ENCODE assay signal across 13 cellular contexts in the genomic region with DNA sequence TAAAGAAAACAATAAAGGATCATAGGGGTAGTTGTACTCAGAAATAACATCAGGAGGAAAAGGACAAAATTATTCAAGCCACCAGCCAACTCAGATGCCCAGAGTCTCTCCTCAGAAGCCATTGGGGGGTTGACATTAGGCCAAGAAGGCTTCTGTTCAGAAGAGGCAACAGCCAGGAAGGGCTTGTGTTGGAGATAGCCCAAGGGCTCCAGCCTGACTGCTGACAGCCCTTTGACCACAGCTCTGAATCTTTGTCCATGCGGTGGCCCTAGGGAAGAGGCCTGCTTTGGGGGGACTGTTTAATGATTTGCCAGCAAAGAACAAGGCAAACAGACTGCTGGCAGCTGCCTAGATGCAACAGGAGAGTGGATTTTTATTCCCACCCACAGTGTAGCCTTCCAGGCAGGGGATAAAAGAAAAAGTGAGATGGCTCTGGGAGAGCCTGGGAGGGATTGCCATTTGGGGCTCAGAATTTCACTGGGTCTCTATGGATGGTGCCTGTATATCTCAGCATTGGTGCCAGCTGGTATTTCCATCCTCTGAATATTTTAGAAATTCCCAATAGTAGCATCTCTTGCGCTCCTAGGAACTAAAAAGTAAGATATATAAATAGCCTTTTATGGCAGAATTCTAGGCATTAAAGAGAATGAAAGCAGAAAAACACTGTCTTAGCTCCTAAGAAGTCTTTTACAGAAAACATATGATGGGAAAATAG. TPM values are rescaled to one million over a fixed set of nuclear protein-coding genes. Genes with fewer than 3 reads are reported as not detected.
DNase-seq lines count a peak whose midpoint lies in the region; ATAC-seq and TF ChIP-seq lines count a peak whose summit lies in the region.
"Had no signal": no experiment of that assay in that cellular context is flagged by ENCODE, and none has a peak within 500 bp of the region (broad histone marks: within the 10 kb centered on the region; RNA-seq: fewer than 3 reads in every experiment).

No MANE protein-coding gene starts in this region.

- H3K9me2 ChIP-seq in MM.1S (replicated peaks; ENCODE audit: insufficient read depth, low read length) = no peaks in the 10 kb centered on the region

- no peaks in the 10 kb centered on the region for H3K27me3 ChIP-seq in CD4-positive, alpha-beta memory T cell (ENCODE audit: insufficient read depth, low read length)
- H3K27me3 ChIP-seq in MM.1S (replicated peaks; ENCODE audit: insufficient read depth, low read length) = no peaks in the 10 kb centered on the region; the same call in 1 of the 2 replicates
- no peaks in the 10 kb centered on the region for H3K27me3 ChIP-seq in colonic mucosa
- H3K27me3 ChIP-seq: BLaER1 treated with 17β-estradiol and CSF1 and Interleukin-3, amounts not matched to agents 10 nM and 100 nM; foreskin keratinocyte had no signal

- no peaks in the 10 kb centered on the region for H3K79me2 ChIP-seq in MM.1S (ENCODE audit: low read length)

- no peaks in the 10 kb centered on the region for H3K9me3 Mint-ChIP-seq in CD4-positive, alpha-beta memory T cell
- no peaks in the 10 kb centered on the region for H3K9me3 Mint-ChIP-seq in natural killer cell
- no peaks in the 10 kb centered on the region for H3K9me3 Mint-ChIP-seq in naive thymus-derived CD8-positive, alpha-beta T cell

- no peaks in the 10 kb centered on the region for H3K27me3 Mint-ChIP-seq in CD4-positive, alpha-beta memory T cell
- no peaks in the 10 kb centered on the region for H3K27me3 Mint-ChIP-seq in natural killer cell (ENCODE audit: low read depth in 2 of 2)
- no peaks in the 10 kb centered on the region for H3K27me3 Mint-ChIP-seq in naive thymus-derived CD8-positive, alpha-beta T cell

- peak overlapping the region in 4 of 7 donors; percentile 8 to 83 (median 55) for H3K27ac Mint-ChIP-seq in CD4-positive, alpha-beta memory T cell
- peak overlapping the region; percentile 83 to 86 for H3K27ac Mint-ChIP-seq in natural killer cell
- peak overlapping the region in 5 of 10 donors; percentile 25 to 90 (median 45) for H3K27ac Mint-ChIP-seq in naive thymus-derived CD8-positive, alpha-beta T cell

- no peaks in the 10 kb centered on the region for H3K9me3 ChIP-seq in CD4-positive, alpha-beta memory T cell (ENCODE audit: control insufficient read depth in 1 of 2, low read length in 2 of 2)
- H3K9me3 ChIP-seq in MM.1S (replicated peaks; ENCODE audit: insufficient read depth, low read length) (no peaks in the 10 kb centered on the region), colonic mucosa (no peaks in the 10 kb centered on the region)
- H3K9me3 ChIP-seq: BLaER1 treated with 17β-estradiol and CSF1 and Interleukin-3, amounts not matched to agents 10 nM and 100 nM had no signal

- CTCF ChIA-PET in CD4-positive, alpha-beta memory T cell (lab: Charles Lee; ENCODE audit: partially characterized antibody) = interaction anchor here (1.6 to 2.3 kb wide), 2 partner anchors 12 to 63 kb away, joined by 3 to 6 read pairs; no protein-coding TSS in a partner anchor

- H3K4me2 ChIP-seq in MM.1S (ENCODE audit: low read depth, low read length) = 0 out of 2 replicates have a peak overlapping the region, but pooled peaks have one; percentile 55

- TF ChIP-seq CTCF in MM.1S (IDR thresholded peaks at IDR 0.05; ENCODE audit: low read length) (no peak), colonic mucosa (IDR thresholded peaks at IDR 0.05) (no peak), natural killer cell (IDR thresholded peaks at IDR 0.05) (no peak)

- no peak overlapping the region for H2AFZ ChIP-seq in MM.1S (ENCODE audit: low read length)

- H3F3A ChIP-seq in MM.1S (ENCODE audit: insufficient read depth, low read length) = peaks cover 18% of the 10 kb centered on the region

- H3K9ac ChIP-seq in MM.1S (ENCODE audit: low read length) = no peak overlapping the region
- H3K9ac ChIP-seq in colonic mucosa (ENCODE audit: low read depth in 2 of 2, low read length in 2 of 2) = peak overlapping the region in 1 of 2 donors; percentile 47
- H3K9ac ChIP-seq: BLaER1 treated with 17β-estradiol and CSF1 and Interleukin-3, amounts not matched to agents 10 nM and 100 nM had no signal

- no peak overlapping the region for H3K4me3 Mint-ChIP-seq in CD4-positive, alpha-beta memory T cell
- H3K4me3 Mint-ChIP-seq in natural killer cell = peak overlapping the region; percentile 61
- no peak overlapping the region for H3K4me3 Mint-ChIP-seq in naive thymus-derived CD8-positive, alpha-beta T cell

- peaks cover 37 to 53% (median 39%) of the 10 kb centered on the region in 4 donors for H3K4me1 Mint-ChIP-seq in CD4-positive, alpha-beta memory T cell
- peaks cover 59 to 60% of the 10 kb centered on the region in 2 donors for H3K4me1 Mint-ChIP-seq in natural killer cell
- H3K4me1 Mint-ChIP-seq in naive thymus-derived CD8-positive, alpha-beta T cell = peaks cover 29 to 62% (median 46%) of the 10 kb centered on the region in 4 donors

- H3K4me1 ChIP-seq in CD4-positive, alpha-beta memory T cell (ENCODE audit: insufficient read depth, low read length) = peaks cover 44% of the 10 kb centered on the region
- H3K4me1 ChIP-seq in MM.1S (ENCODE audit: low read length) (peaks cover 32% of the 10 kb centered on the region), colonic mucosa (peaks cover 14% of the 10 kb centered on the region)

- H4K20me1 ChIP-seq in MM.1S (ENCODE audit: insufficient read depth, low read length) = no peaks in the 10 kb centered on the region
- H4K20me1 ChIP-seq: BLaER1 treated with 17β-estradiol and CSF1 and Interleukin-3, amounts not matched to agents 10 nM and 100 nM had no signal

- H3K4me3 ChIP-seq in CD4-positive, alpha-beta memory T cell (ENCODE audit: low read length in 2 of 2) = no peak overlapping the region
- no peak overlapping the region for H3K4me3 ChIP-seq in MM.1S (ENCODE audit: low read length)
- no peak overlapping the region for H3K4me3 ChIP-seq in colonic mucosa
- H3K4me3 ChIP-seq: BLaER1 treated with 17β-estradiol and CSF1 and Interleukin-3, amounts not matched to agents 10 nM and 100 nM had no signal

- intact Hi-C loops in CD4-positive, alpha-beta memory T cell (cut with micrococcal nuclease) = no loop called here
- intact Hi-C loops in colonic mucosa (cut with DNase I) = no loop called here
- intact Hi-C loops in natural killer cell (cut with micrococcal nuclease) = no loop called here

- no peak overlapping the region for H3K27ac ChIP-seq in CD4-positive, alpha-beta memory T cell (ENCODE audit: low read depth, low read length)
- no peak overlapping the region for H3K27ac ChIP-seq in MM.1S (ENCODE audit: low read length)
- peak overlapping the region; percentile 54 for H3K27ac ChIP-seq in colonic mucosa
- H3K27ac ChIP-seq: BLaER1 treated with 17β-estradiol and CSF1 and Interleukin-3, amounts not matched to agents 10 nM and 100 nM; foreskin keratinocyte had no signal

- POLR2A ChIA-PET in CD4-positive, alpha-beta memory T cell (lab: Charles Lee; ENCODE audit: partially characterized antibody) = interaction anchor here (1.2 to 1.7 kb wide), 5 partner anchors 26 to 53 kb away, joined by 3 to 15 read pairs (median 4); a partner anchor contains a TSS
- POLR2A ChIA-PET in naive thymus-derived CD8-positive, alpha-beta T cell (lab: Charles Lee) = interaction anchor here (2.0 kb wide), 1 partner anchor 49 kb away, joined by 4 read pairs; no protein-coding TSS in a partner anchor

- no peak for ATAC-seq in natural killer cell
- ATAC-seq in esophagus mucosa = no peak
- no peak for ATAC-seq in naive thymus-derived CD8-positive, alpha-beta T cell
- ATAC-seq: foreskin keratinocyte had no signal

- H3K36me3 Mint-ChIP-seq in CD4-positive, alpha-beta memory T cell = no peaks in the 10 kb centered on the region
- H3K36me3 Mint-ChIP-seq in natural killer cell = no peaks in the 10 kb centered on the region
- H3K36me3 Mint-ChIP-seq in naive thymus-derived CD8-positive, alpha-beta T cell = no peaks in the 10 kb centered on the region

- no peaks in the 10 kb centered on the region for H3K36me3 ChIP-seq in CD4-positive, alpha-beta memory T cell (ENCODE audit: insufficient read depth, low read length)
- no peaks in the 10 kb centered on the region for H3K36me3 ChIP-seq in MM.1S (replicated peaks; ENCODE audit: insufficient read depth, low read length)
- H3K36me3 ChIP-seq in colonic mucosa = no peaks in the 10 kb centered on the region
- H3K36me3 ChIP-seq: BLaER1 treated with 17β-estradiol and CSF1 and Interleukin-3, amounts not matched to agents 10 nM and 100 nM had no signal

- no peak for DNase-seq in CD4-positive, alpha-beta memory T cell
- no peak for DNase-seq in MM.1S
- DNase-seq in colonic mucosa = peak; percentile 57
- DNase-seq in natural killer cell = no peak
- no peak for DNase-seq in naive thymus-derived CD8-positive, alpha-beta T cell
- DNase-seq in AG20443 (ENCODE audit: low spot score) = no peak
- no peak for DNase-seq in activated effector memory CD4-positive, alpha-beta T cell treated with anti-CD3 and anti-CD28 coated beads, Interleukin-2, amount 50 U/mL, for 16 hours
- DNase-seq: foreskin keratinocyte, kidney, occipital lobe had no signal

RNA-seq across cellular contexts. Expression of a gene that starts 29.3 kb away (rescaled TPM):
- 10 to 100 TPM; 61.4 to 75.2 TPM for total RNA-seq in CD4-positive, alpha-beta memory T cell
- polyA plus RNA-seq in CD4-positive, alpha-beta memory T cell = 100 to 1,000 TPM in 1 of 2 donors, 10 to 100 TPM in 1; 94.4 to 120 TPM
- 10 to 100 TPM; 68.7 to 75.3 TPM for total RNA-seq in colonic mucosa
- total RNA-seq in natural killer cell = 10 to 100 TPM; 55.9 to 68.3 (median 68.1) TPM
- 58.3 TPM for total RNA-seq in esophagus mucosa
- 10 to 100 TPM; 58.2 to 65.9 TPM for total RNA-seq in naive thymus-derived CD8-positive, alpha-beta T cell
- polyA plus RNA-seq in naive thymus-derived CD8-positive, alpha-beta T cell = 10 to 100 TPM; 63.7 to 97.4 (median 76.1) TPM

RNA-seq across cellular contexts. Expression of a gene that starts 36.1 kb away (rescaled TPM):
- total RNA-seq in CD4-positive, alpha-beta memory T cell = 1 to 10 TPM; 1.2 to 1.6 TPM
- polyA plus RNA-seq in CD4-positive, alpha-beta memory T cell = 1 to 10 TPM in 1 of 2 donors, not detected in 1; 2.3 TPM
- total RNA-seq in colonic mucosa = 10 to 100 TPM; 38.5 to 51.2 TPM
- total RNA-seq in natural killer cell = 1 to 10 TPM in 2 of 3 donors, under 1 TPM in 1; 0.95 to 1.1 (median 1.0) TPM
- 7.4 TPM for total RNA-seq in esophagus mucosa
- 1 to 10 TPM; 1.2 to 1.7 TPM for total RNA-seq in naive thymus-derived CD8-positive, alpha-beta T cell
- under 1 TPM; 0.07 to 0.90 (median 0.75) TPM for polyA plus RNA-seq in naive thymus-derived CD8-positive, alpha-beta T cell
- total RNA-seq: LHCN-M2 had no signal

RNA-seq across cellular contexts. Expression of a gene that starts 52.7 kb away (rescaled TPM):
- 10 to 100 TPM; 15.8 to 19.1 TPM for total RNA-seq in CD4-positive, alpha-beta memory T cell
- under 1 TPM in 1 of 2 donors, not detected in 1; 0.80 TPM for polyA plus RNA-seq in CD4-positive, alpha-beta memory T cell
- total RNA-seq in colonic mucosa (1 to 10 TPM; 3.7 to 5.4 TPM), natural killer cell (100 to 1,000 TPM; 176 to 282 (median 246) TPM), esophagus mucosa (2.6 TPM)
- 10 to 100 TPM; 15.2 to 15.4 TPM for total RNA-seq in naive thymus-derived CD8-positive, alpha-beta T cell
- 1 to 10 TPM in 2 of 3 donors, under 1 TPM in 1; 0.43 to 1.9 (median 1.5) TPM for polyA plus RNA-seq in naive thymus-derived CD8-positive, alpha-beta T cell

Comparison
In these comparisons a context has a peak if more than half of its experiments do, and no peak if none do; other contexts are left out.
1. RNA of a gene that starts 52.7 kb away (total RNA-seq): 176 to 282 TPM in natural killer cell; 15.8 to 19.1 TPM in CD4-positive, alpha-beta memory T cell, 15.2 to 15.4 TPM in naive thymus-derived CD8-positive, alpha-beta T cell, 3.7 to 5.4 TPM in colonic mucosa and 2.6 TPM in esophagus mucosa (single experiment); every median in the first group is over 4 times any median in the second.